In genomic region chr1:228007054-228007800, GRCh38 we compare ENCODE assay signal across 12 cellular contexts. TPM values are rescaled to one million over a fixed set of nuclear protein-coding genes. Genes with fewer than 3 reads are reported as not detected.
DNase-seq lines count a peak whose midpoint lies in the region; ATAC-seq and TF ChIP-seq lines count a peak whose summit lies in the region.
"Had no signal": no experiment of that assay in that cellular context is flagged by ENCODE, and none has a peak within 500 bp of the region (broad histone marks: within the 10 kb centered on the region; RNA-seq: fewer than 3 reads in every experiment).

No MANE protein-coding gene starts in this region.

- peaks cover 4% of the 10 kb centered on the region; the same call in 1 of the 2 replicates for H3K4me1 ChIP-seq in PC-3 (ENCODE audit: insufficient read depth, low read length)
- peaks cover 0 to 26% (median 17%) of the 10 kb centered on the region in 4 donors for H3K4me1 ChIP-seq in esophagus muscularis mucosa
- peaks cover 0 to 3% of the 10 kb centered on the region in 2 experiments for H3K4me1 ChIP-seq in trophoblast cell (ENCODE audit: control insufficient read depth in 1 of 2, insufficient read depth in 2 of 2, low read length in 2 of 2)

- ATAC-seq in PC-3 (peak; percentile 3), GM21381 (IDR thresholded peaks at IDR 0.05; ENCODE audit: unreplicated experiment) (no peak)
- ATAC-seq: heart right ventricle had no signal

- H2BK5ac ChIP-seq in trophoblast cell (ENCODE audit: low read depth, low read length, poor library complexity): no peak overlapping the region

- no peak for TF ChIP-seq POLR2A in esophagus muscularis mucosa (IDR thresholded peaks at IDR 0.05; ENCODE audit: low read depth)

- no peak overlapping the region for H3K18ac ChIP-seq in trophoblast cell (ENCODE audit: low read length)

- in situ Hi-C loops in GM13977 (cut with MboI; ENCODE audit: low pct_unique_long_range_greater_than_20kb, low sequenced_read_pairs, unreplicated experiment): no loop called here

- DNase-seq in GM13977 (ENCODE audit: low spot score) (peak; percentile 52), PC-3 (no peak), esophagus muscularis mucosa (ENCODE audit: extremely low spot score) (peak; percentile 45), trophoblast cell (no peak), NCI-H1694 (lab: John Stamatoyannopoulos, UW) (no peak), AML-193 (lab: John Stamatoyannopoulos, UW) (no peak)
- DNase-seq in stimulated activated naive CD4-positive, alpha-beta T cell treated with Interleukin-2 at 50 U/mL for 16 hours (lab: John Stamatoyannopoulos, UW): no peak
- DNase-seq: MV-4-11, occipital lobe had no signal

- no peaks in the 10 kb centered on the region for H4K20me1 ChIP-seq in PC-3 (ENCODE audit: low read length)

- TF ChIP-seq CTCF in GM13977 (IDR thresholded peaks at IDR 0.05; ENCODE audit: extremely low read depth, insufficient read depth, missing control alignments) (no peak), PC-3 (conservative IDR thresholded peaks at IDR 0.05; ENCODE audit: low read depth, low read length) (no peak), esophagus muscularis mucosa (IDR thresholded peaks at IDR 0.05) (no peak)

- no peak overlapping the region for H2BK120ac ChIP-seq in trophoblast cell (ENCODE audit: insufficient read depth, low read length, poor library complexity)

- no peak overlapping the region for H2BK12ac ChIP-seq in trophoblast cell (ENCODE audit: low read length)

- H3K9me3 ChIP-seq in PC-3 (ENCODE audit: low read length): no peaks in the 10 kb centered on the region
- H3K9me3 ChIP-seq in esophagus muscularis mucosa: no peaks in the 10 kb centered on the region
- H3K9me3 ChIP-seq in trophoblast cell (ENCODE audit: insufficient read depth, low read depth, low read length): peaks cover 3% of the 10 kb centered on the region
- H3K9me3 ChIP-seq: heart right ventricle had no signal

- no peak overlapping the region for H3K14ac ChIP-seq in trophoblast cell (ENCODE audit: low read length)

- H3K79me2 ChIP-seq in PC-3 (ENCODE audit: low read length) (no peaks in the 10 kb centered on the region), trophoblast cell (ENCODE audit: control insufficient read depth, insufficient read depth, low read length, poor library complexity) (no peaks in the 10 kb centered on the region)

- H3K27me3 ChIP-seq in PC-3 (ENCODE audit: low read length) (peaks cover 33% of the 10 kb centered on the region), esophagus muscularis mucosa (peaks cover 0 to 95% (median 36%) of the 10 kb centered on the region in 4 donors), trophoblast cell (ENCODE audit: insufficient read depth, low read length) (peaks cover 56% of the 10 kb centered on the region)

- no peak overlapping the region for H4K91ac ChIP-seq in trophoblast cell (ENCODE audit: low read depth, low read length)

- intact Hi-C loops in PC-3 (cut with micrococcal nuclease) (no loop called here), esophagus muscularis mucosa (cut with DNase I) (no loop called here)

- TF ChIP-seq EP300 in esophagus muscularis mucosa (IDR thresholded peaks at IDR 0.05): no peak

- H3K4me3 ChIP-seq in PC-3 (ENCODE audit: low read length) (peak overlapping the region; percentile 62), esophagus muscularis mucosa (peak overlapping the region in 2 of 4 donors; percentile 14 to 20), trophoblast cell (ENCODE audit: low read depth, low read length) (no peak overlapping the region)

- peak overlapping the region; percentile 84 for H3K4me2 ChIP-seq in PC-3 (ENCODE audit: low read length)
- H3K4me2 ChIP-seq in trophoblast cell (ENCODE audit: low read length): peak overlapping the region; percentile 50

- H3K27ac ChIP-seq in PC-3 (ENCODE audit: low read length) (no peak overlapping the region), esophagus muscularis mucosa (replicated peaks in 1 of 4) (no peak overlapping the region), trophoblast cell (ENCODE audit: low read depth, low read length) (no peak overlapping the region)
- H3K27ac ChIP-seq: heart right ventricle had no signal

- no peak overlapping the region for H2AK5ac ChIP-seq in trophoblast cell (ENCODE audit: low read length)

- no peak overlapping the region for H3K23ac ChIP-seq in trophoblast cell (ENCODE audit: low read length)

- H4K8ac ChIP-seq in trophoblast cell (ENCODE audit: low read depth, low read length): no peak overlapping the region

- BruUV-seq in PC-3 (replicated peaks; lab: Mats Ljungman, UMichigan): no TSS peak

- no peak overlapping the region for H3K4ac ChIP-seq in trophoblast cell (ENCODE audit: low read depth, low read length)

- CTCF ChIA-PET in PC-3 (lab: Charles Lee): interaction anchor here (0.6 kb wide), 1 partner anchor 1918 kb away, joined by 3 read pairs; no protein-coding TSS in a partner anchor

- no peaks in the 10 kb centered on the region for H3K36me3 ChIP-seq in PC-3 (ENCODE audit: low read depth, low read length)
- H3K36me3 ChIP-seq in esophagus muscularis mucosa: no peaks in the 10 kb centered on the region
- H3K36me3 ChIP-seq in trophoblast cell (ENCODE audit: control insufficient read depth in 1 of 2, insufficient read depth in 2 of 2, low read length in 2 of 2): no peaks in the 10 kb centered on the region
- H3K36me3 ChIP-seq: heart right ventricle had no signal

- H3K9me2 ChIP-seq in PC-3 (replicated peaks; ENCODE audit: low read length): no peaks in the 10 kb centered on the region

- no peak overlapping the region for H4K12ac ChIP-seq in trophoblast cell (ENCODE audit: low read depth, low read length)

- no peaks in the 10 kb centered on the region for H3F3A ChIP-seq in PC-3 (ENCODE audit: low read length, unreplicated experiment)

- WGBS in esophagus muscularis mucosa: 1% methylated on average over 45 of the region's 77 CpGs
- WGBS in trophoblast cell (ENCODE audit: extremely low coverage, insufficient coverage, insufficient read length): no CpG with 5 or more reads among the region's 77 CpGs

- H2AFZ ChIP-seq in PC-3 (ENCODE audit: low read length) (peak overlapping the region; percentile 80), trophoblast cell (ENCODE audit: insufficient read depth, low read length, poor library complexity) (no peak overlapping the region)

- H3K79me1 ChIP-seq in trophoblast cell (ENCODE audit: low read length): no peaks in the 10 kb centered on the region

- POLR2A ChIA-PET in PC-3 (lab: Charles Lee; ENCODE audit: unreplicated experiment): no interaction called here

- H3K9ac ChIP-seq in PC-3 (ENCODE audit: low read length): no peak overlapping the region
- H3K9ac ChIP-seq in trophoblast cell (ENCODE audit: low read length): no peak overlapping the region

RNA-seq across cellular contexts. Expression of gene WNT3A, which starts 0.4 kb away (rescaled TPM):
- total RNA-seq in PC-3 (2014; rRNA removed) (1.0 and 1.5 TPM in 2 replicates), esophagus muscularis mucosa (not detected)
- 1.6 TPM in 2 replicates for polyA plus RNA-seq in trophoblast cell (2013)
- total RNA-seq: G401, heart right ventricle, occipital lobe had no signal
- polyA plus RNA-seq: heart right ventricle had no signal

RNA-seq across cellular contexts. Expression of gene WNT9A, which starts 59.5 kb away (rescaled TPM):
- total RNA-seq in PC-3 (2014; rRNA removed) (22.2 and 36.6 TPM in 2 replicates), esophagus muscularis mucosa (10 to 100 TPM in 3 of 4 donors, 1 to 10 TPM in 1; 7.5 to 18.1 (median 14.4) TPM)
- 5.1 and 5.7 TPM in 2 replicates for polyA plus RNA-seq in trophoblast cell (2013)

Comparison
In these comparisons a context has a peak if more than half of its experiments do, and no peak if none do; other contexts are left out.
1. DNase-seq: peak in GM13977 (single experiment) and esophagus muscularis mucosa (single experiment); none in PC-3 (single experiment), trophoblast cell (0 of 2), NCI-H1694 (single experiment), AML-193 (0 of 2) and stimulated activated naive CD4-positive, alpha-beta T cell treated with Interleukin-2 at 50 U/mL for 16 hours (single experiment).